24 cellular contexts compared by ENCODE assay signal in genomic region chr2:129085386-129085785, GRCh38.
DNase-seq lines count a peak whose midpoint lies in the region; TF ChIP-seq lines count a peak whose summit lies in the region.
"Had no signal": no experiment of that assay in that cellular context is flagged by ENCODE, and none has a peak within 500 bp of the region (broad histone marks: within the 10 kb centered on the region; RNA-seq: fewer than 3 reads in every experiment).

No MANE protein-coding gene starts in this region.

- no peak overlapping the region for H3K9ac ChIP-seq in mammary epithelial cell (ENCODE audit: insufficient read depth, low read length)
- H3K9ac ChIP-seq in trophoblast cell (ENCODE audit: low read length): no peak overlapping the region
- H3K9ac ChIP-seq: BLaER1 had no signal

- no peak overlapping the region for H4K91ac ChIP-seq in trophoblast cell (ENCODE audit: low read depth, low read length)

- no peak overlapping the region for H2BK120ac ChIP-seq in trophoblast cell (ENCODE audit: insufficient read depth, low read length, poor library complexity)

- H3K36me3 Mint-ChIP-seq in MCF 10A (ENCODE audit: insufficient read depth, unreplicated experiment) (no peaks in the 10 kb centered on the region), mesothelial cell of epicardium (no peaks in the 10 kb centered on the region), osteocyte (ENCODE audit: unreplicated experiment) (no peaks in the 10 kb centered on the region)
- H3K36me3 Mint-ChIP-seq: CD14-positive monocyte; CD4-positive, alpha-beta memory T cell; CD4-positive, CD25-positive, alpha-beta regulatory T cell; CD8-positive, alpha-beta memory T cell had no signal

- peaks cover 3% of the 10 kb centered on the region for H3K79me1 ChIP-seq in trophoblast cell (ENCODE audit: low read length)

- no peak overlapping the region for H3K18ac ChIP-seq in trophoblast cell (ENCODE audit: low read length)

- intact Hi-C loops in MCF 10A (cut with micrococcal nuclease): no loop called here
- intact Hi-C loops in mammary epithelial cell (cut with micrococcal nuclease): no loop called here

- WGBS in mammary epithelial cell (ENCODE audit: low coverage, missing lambda C conversion rate): 100% methylated on average over 2 of the region's 3 CpGs
- WGBS in trophoblast cell (ENCODE audit: extremely low coverage, insufficient coverage, insufficient read length): no CpG with 5 or more reads among the region's 3 CpGs

- H3K36me3 ChIP-seq in mammary epithelial cell (ENCODE audit: insufficient read depth, low read length) (no peaks in the 10 kb centered on the region), trophoblast cell (ENCODE audit: control insufficient read depth in 1 of 2, insufficient read depth in 2 of 2, low read length in 2 of 2) (no peaks in the 10 kb centered on the region)
- H3K36me3 ChIP-seq: BE2C, BLaER1 had no signal

- H3K4me1 Mint-ChIP-seq in MCF 10A (ENCODE audit: insufficient read depth, unreplicated experiment): peaks cover 30% of the 10 kb centered on the region
- H3K4me1 Mint-ChIP-seq in mesothelial cell of epicardium: peaks cover 38% of the 10 kb centered on the region
- H3K4me1 Mint-ChIP-seq in osteocyte (ENCODE audit: unreplicated experiment): no peaks in the 10 kb centered on the region
- H3K4me1 Mint-ChIP-seq: CD14-positive monocyte; CD4-positive, alpha-beta memory T cell; CD4-positive, CD25-positive, alpha-beta regulatory T cell; CD8-positive, alpha-beta memory T cell had no signal

- H3K27ac Mint-ChIP-seq in MCF 10A (ENCODE audit: low read depth, unreplicated experiment): peak overlapping the region; percentile 68
- peak overlapping the region; percentile 80 for H3K27ac Mint-ChIP-seq in mesothelial cell of epicardium
- H3K27ac Mint-ChIP-seq in osteocyte (ENCODE audit: unreplicated experiment): no peak overlapping the region
- H3K27ac Mint-ChIP-seq: CD4-positive, alpha-beta memory T cell; CD4-positive, CD25-positive, alpha-beta regulatory T cell; CD8-positive, alpha-beta memory T cell had no signal

- H3K27ac ChIP-seq in mammary epithelial cell (ENCODE audit: insufficient read depth, low read depth, low read length) (no peak overlapping the region), trophoblast cell (ENCODE audit: low read depth, low read length) (no peak overlapping the region)
- H3K27ac ChIP-seq: 22Rv1, BLaER1 had no signal

- no peak overlapping the region for H2AFZ ChIP-seq in mammary epithelial cell (ENCODE audit: low read depth, low read length)
- H2AFZ ChIP-seq in trophoblast cell (ENCODE audit: insufficient read depth, low read length, poor library complexity): no peak overlapping the region

- H3K27me3 ChIP-seq in mammary epithelial cell (ENCODE audit: insufficient read depth, low read length) (no peaks in the 10 kb centered on the region), trophoblast cell (ENCODE audit: insufficient read depth, low read length) (no peaks in the 10 kb centered on the region)
- H3K27me3 ChIP-seq: BE2C, BLaER1 had no signal

- in situ Hi-C loops in mammary epithelial cell (cut with MboI; ENCODE audit: low sequenced_read_pairs in 2 of 2): no loop called here

- H3K4me3 Mint-ChIP-seq in MCF 10A (ENCODE audit: unreplicated experiment): no peak overlapping the region
- H3K4me3 Mint-ChIP-seq in mesothelial cell of epicardium: no peak overlapping the region
- no peak overlapping the region for H3K4me3 Mint-ChIP-seq in osteocyte (ENCODE audit: unreplicated experiment)
- H3K4me3 Mint-ChIP-seq: CD14-positive monocyte; CD4-positive, alpha-beta memory T cell; CD4-positive, CD25-positive, alpha-beta regulatory T cell; CD8-positive, alpha-beta memory T cell had no signal

- POLR2A ChIA-PET in MCF 10A (lab: Yijun Ruan, JAX): interaction anchor here (0.8 to 1.5 kb wide), 4 partner anchors 10 to 28 kb away, joined by 3 to 6 read pairs (median 4); no protein-coding TSS in a partner anchor

- DNase-seq in MCF 10A (ENCODE audit: unreplicated experiment) (no peak), mammary epithelial cell (no peak), mesothelial cell of epicardium (ENCODE audit: low spot score in 2 of 2, unreplicated experiment in 2 of 2) (no peak), trophoblast cell (peak; percentile 79 to 95), osteocyte (ENCODE audit: extremely low spot score, unreplicated experiment) (no peak), 8988T (no peak)
- DNase-seq: ACHN; BE2C; C1 segment of cervical spinal cord; CD4-positive, alpha-beta memory T cell; CD4-positive, CD25-positive, alpha-beta regulatory T cell; CD8-positive, alpha-beta memory T cell; COR-L47; DMS 273 treated with DMSO at 0.1 percent for 48 hours; DMS153; DMS53; DMS79; DND-41; EL; GDM1 had no signal

- H3K23ac ChIP-seq in trophoblast cell (ENCODE audit: low read length): no peak overlapping the region

- H3K9me3 ChIP-seq in mammary epithelial cell (replicated peaks; ENCODE audit: insufficient read depth, low read length): no peaks in the 10 kb centered on the region
- H3K9me3 ChIP-seq in trophoblast cell (ENCODE audit: insufficient read depth, low read depth, low read length): no peaks in the 10 kb centered on the region
- H3K9me3 ChIP-seq: BE2C, BLaER1 had no signal

- BruUV-seq in MCF 10A (replicated peaks; lab: Mats Ljungman, UMichigan) (no TSS peak), mammary epithelial cell (replicated peaks; lab: Mats Ljungman, UMichigan) (no TSS peak)

- no peak overlapping the region for H2BK5ac ChIP-seq in trophoblast cell (ENCODE audit: low read depth, low read length, poor library complexity)

- no peaks in the 10 kb centered on the region for H3K27me3 Mint-ChIP-seq in MCF 10A (ENCODE audit: insufficient read depth, unreplicated experiment)
- no peaks in the 10 kb centered on the region for H3K27me3 Mint-ChIP-seq in mesothelial cell of epicardium (ENCODE audit: low read depth)
- no peaks in the 10 kb centered on the region for H3K27me3 Mint-ChIP-seq in osteocyte (ENCODE audit: unreplicated experiment)
- H3K27me3 Mint-ChIP-seq: CD4-positive, alpha-beta memory T cell; CD4-positive, CD25-positive, alpha-beta regulatory T cell had no signal

- H3K14ac ChIP-seq in trophoblast cell (ENCODE audit: low read length): no peak overlapping the region

- no peak overlapping the region for H2AK5ac ChIP-seq in trophoblast cell (ENCODE audit: low read length)

- H3K4me3 ChIP-seq in mammary epithelial cell (replicated peaks in 1 of 3; ENCODE audit: insufficient read depth in 1 of 3, low read depth in 2 of 3, low read length in 3 of 3): no peak overlapping the region
- H3K4me3 ChIP-seq in trophoblast cell (ENCODE audit: low read depth, low read length): no peak overlapping the region
- H3K4me3 ChIP-seq: BLaER1, GM12878 had no signal

- peaks cover 5% of the 10 kb centered on the region for H3K9me3 Mint-ChIP-seq in MCF 10A (ENCODE audit: unreplicated experiment)
- no peaks in the 10 kb centered on the region for H3K9me3 Mint-ChIP-seq in mesothelial cell of epicardium
- no peaks in the 10 kb centered on the region for H3K9me3 Mint-ChIP-seq in osteocyte (ENCODE audit: unreplicated experiment)
- H3K9me3 Mint-ChIP-seq: CD4-positive, CD25-positive, alpha-beta regulatory T cell had no signal

- no peak overlapping the region for H4K8ac ChIP-seq in trophoblast cell (ENCODE audit: low read depth, low read length)

- dilution Hi-C loops in mammary epithelial cell (cut with HindIII; ENCODE audit: low sequenced_read_pairs): no loop called here

- CTCF ChIA-PET in MCF 10A (lab: Yijun Ruan, JAX): interaction anchor here (0.7 kb wide), 1 partner anchor 68 kb away, joined by 3 read pairs; no protein-coding TSS in a partner anchor
- CTCF ChIA-PET in mammary epithelial cell (lab: Charles Lee; ENCODE audit: low non-redundant PET): no interaction called here

- H3K4me2 ChIP-seq in mammary epithelial cell (ENCODE audit: insufficient read depth, low read depth, low read length) (no peak overlapping the region), trophoblast cell (ENCODE audit: low read length) (no peak overlapping the region)
- H3K4me2 ChIP-seq: BLaER1 had no signal

- no peaks in the 10 kb centered on the region for H4K20me1 ChIP-seq in mammary epithelial cell (ENCODE audit: insufficient read depth, low read length)
- H4K20me1 ChIP-seq: BLaER1 had no signal

- H3K79me2 ChIP-seq in mammary epithelial cell (ENCODE audit: insufficient read depth, low read length) (no peaks in the 10 kb centered on the region), trophoblast cell (ENCODE audit: control insufficient read depth, insufficient read depth, low read length, poor library complexity) (no peaks in the 10 kb centered on the region)

- TF ChIP-seq CTCF in MCF 10A (IDR thresholded peaks at IDR 0.05; ENCODE audit: unreplicated experiment) (no peak), mammary epithelial cell (conservative IDR thresholded peaks at IDR 0.05 in 1 of 2, IDR thresholded peaks at IDR 0.05 in 1 of 2; ENCODE audit: extremely low read depth in 1 of 2, insufficient read depth in 1 of 2, low read depth in 1 of 2, low read length in 2 of 2) (no peak), mesothelial cell of epicardium (IDR thresholded peaks at IDR 0.05; ENCODE audit: unreplicated experiment) (no peak), osteocyte (IDR thresholded peaks at IDR 0.05) (no peak)

- H2BK12ac ChIP-seq in trophoblast cell (ENCODE audit: low read length): no peak overlapping the region

- no peak overlapping the region for H4K12ac ChIP-seq in trophoblast cell (ENCODE audit: low read depth, low read length)

- H3K4me1 ChIP-seq in mammary epithelial cell (ENCODE audit: insufficient read depth, low read length): peaks cover 5% of the 10 kb centered on the region
- peaks cover 6 to 9% of the 10 kb centered on the region in 2 experiments for H3K4me1 ChIP-seq in trophoblast cell (ENCODE audit: control insufficient read depth in 1 of 2, insufficient read depth in 2 of 2, low read length in 2 of 2)
- H3K4me1 ChIP-seq: BE2C had no signal

- no peak overlapping the region for H3K4ac ChIP-seq in trophoblast cell (ENCODE audit: low read depth, low read length)

Comparison
In these comparisons a context has a peak if more than half of its experiments do, and no peak if none do; other contexts are left out.
1. DNase-seq: peak in trophoblast cell (2 of 2); none in MCF 10A (single experiment), mammary epithelial cell (single experiment), mesothelial cell of epicardium (0 of 2), osteocyte (single experiment) and 8988T (single experiment).